1 cellular context compared by ENCODE assay signal in the genomic region with DNA sequence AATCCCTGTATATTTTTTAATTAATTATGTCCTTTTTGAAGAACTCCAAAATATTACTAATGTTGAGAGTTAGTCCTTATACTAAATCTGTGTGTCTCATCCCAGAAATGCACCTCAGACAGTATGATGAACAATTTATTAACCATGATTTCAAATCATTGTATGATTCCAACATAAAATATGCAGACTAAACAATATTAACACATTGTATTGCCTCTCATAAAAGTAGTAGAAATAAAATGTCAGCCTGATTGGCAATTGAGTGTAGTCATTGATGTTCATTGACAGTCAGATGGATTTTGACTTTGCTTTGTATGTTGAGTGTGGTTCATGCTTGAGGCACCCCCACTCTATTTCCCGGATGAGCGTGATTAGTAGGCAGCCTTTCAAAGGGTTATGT.
TF ChIP-seq lines count a peak whose summit lies in the region.

No MANE protein-coding gene starts in this region.

TF ChIP-seq in GM23338, 12 proteins besides CTCF, POLR2A, EP300 and RAD21 (continued from another document):
- TF ChIP-seq, protein P1, sequence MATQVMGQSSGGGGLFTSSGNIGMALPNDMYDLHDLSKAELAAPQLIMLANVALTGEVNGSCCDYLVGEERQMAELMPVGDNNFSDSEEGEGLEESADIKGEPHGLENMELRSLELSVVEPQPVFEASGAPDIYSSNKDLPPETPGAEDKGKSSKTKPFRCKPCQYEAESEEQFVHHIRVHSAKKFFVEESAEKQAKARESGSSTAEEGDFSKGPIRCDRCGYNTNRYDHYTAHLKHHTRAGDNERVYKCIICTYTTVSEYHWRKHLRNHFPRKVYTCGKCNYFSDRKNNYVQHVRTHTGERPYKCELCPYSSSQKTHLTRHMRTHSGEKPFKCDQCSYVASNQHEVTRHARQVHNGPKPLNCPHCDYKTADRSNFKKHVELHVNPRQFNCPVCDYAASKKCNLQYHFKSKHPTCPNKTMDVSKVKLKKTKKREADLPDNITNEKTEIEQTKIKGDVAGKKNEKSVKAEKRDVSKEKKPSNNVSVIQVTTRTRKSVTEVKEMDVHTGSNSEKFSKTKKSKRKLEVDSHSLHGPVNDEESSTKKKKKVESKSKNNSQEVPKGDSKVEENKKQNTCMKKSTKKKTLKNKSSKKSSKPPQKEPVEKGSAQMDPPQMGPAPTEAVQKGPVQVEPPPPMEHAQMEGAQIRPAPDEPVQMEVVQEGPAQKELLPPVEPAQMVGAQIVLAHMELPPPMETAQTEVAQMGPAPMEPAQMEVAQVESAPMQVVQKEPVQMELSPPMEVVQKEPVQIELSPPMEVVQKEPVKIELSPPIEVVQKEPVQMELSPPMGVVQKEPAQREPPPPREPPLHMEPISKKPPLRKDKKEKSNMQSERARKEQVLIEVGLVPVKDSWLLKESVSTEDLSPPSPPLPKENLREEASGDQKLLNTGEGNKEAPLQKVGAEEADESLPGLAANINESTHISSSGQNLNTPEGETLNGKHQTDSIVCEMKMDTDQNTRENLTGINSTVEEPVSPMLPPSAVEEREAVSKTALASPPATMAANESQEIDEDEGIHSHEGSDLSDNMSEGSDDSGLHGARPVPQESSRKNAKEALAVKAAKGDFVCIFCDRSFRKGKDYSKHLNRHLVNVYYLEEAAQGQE (IDR thresholded peaks at IDR 0.05; ENCODE audit: unreplicated experiment), result no peak
- TF ChIP-seq, protein P2, sequence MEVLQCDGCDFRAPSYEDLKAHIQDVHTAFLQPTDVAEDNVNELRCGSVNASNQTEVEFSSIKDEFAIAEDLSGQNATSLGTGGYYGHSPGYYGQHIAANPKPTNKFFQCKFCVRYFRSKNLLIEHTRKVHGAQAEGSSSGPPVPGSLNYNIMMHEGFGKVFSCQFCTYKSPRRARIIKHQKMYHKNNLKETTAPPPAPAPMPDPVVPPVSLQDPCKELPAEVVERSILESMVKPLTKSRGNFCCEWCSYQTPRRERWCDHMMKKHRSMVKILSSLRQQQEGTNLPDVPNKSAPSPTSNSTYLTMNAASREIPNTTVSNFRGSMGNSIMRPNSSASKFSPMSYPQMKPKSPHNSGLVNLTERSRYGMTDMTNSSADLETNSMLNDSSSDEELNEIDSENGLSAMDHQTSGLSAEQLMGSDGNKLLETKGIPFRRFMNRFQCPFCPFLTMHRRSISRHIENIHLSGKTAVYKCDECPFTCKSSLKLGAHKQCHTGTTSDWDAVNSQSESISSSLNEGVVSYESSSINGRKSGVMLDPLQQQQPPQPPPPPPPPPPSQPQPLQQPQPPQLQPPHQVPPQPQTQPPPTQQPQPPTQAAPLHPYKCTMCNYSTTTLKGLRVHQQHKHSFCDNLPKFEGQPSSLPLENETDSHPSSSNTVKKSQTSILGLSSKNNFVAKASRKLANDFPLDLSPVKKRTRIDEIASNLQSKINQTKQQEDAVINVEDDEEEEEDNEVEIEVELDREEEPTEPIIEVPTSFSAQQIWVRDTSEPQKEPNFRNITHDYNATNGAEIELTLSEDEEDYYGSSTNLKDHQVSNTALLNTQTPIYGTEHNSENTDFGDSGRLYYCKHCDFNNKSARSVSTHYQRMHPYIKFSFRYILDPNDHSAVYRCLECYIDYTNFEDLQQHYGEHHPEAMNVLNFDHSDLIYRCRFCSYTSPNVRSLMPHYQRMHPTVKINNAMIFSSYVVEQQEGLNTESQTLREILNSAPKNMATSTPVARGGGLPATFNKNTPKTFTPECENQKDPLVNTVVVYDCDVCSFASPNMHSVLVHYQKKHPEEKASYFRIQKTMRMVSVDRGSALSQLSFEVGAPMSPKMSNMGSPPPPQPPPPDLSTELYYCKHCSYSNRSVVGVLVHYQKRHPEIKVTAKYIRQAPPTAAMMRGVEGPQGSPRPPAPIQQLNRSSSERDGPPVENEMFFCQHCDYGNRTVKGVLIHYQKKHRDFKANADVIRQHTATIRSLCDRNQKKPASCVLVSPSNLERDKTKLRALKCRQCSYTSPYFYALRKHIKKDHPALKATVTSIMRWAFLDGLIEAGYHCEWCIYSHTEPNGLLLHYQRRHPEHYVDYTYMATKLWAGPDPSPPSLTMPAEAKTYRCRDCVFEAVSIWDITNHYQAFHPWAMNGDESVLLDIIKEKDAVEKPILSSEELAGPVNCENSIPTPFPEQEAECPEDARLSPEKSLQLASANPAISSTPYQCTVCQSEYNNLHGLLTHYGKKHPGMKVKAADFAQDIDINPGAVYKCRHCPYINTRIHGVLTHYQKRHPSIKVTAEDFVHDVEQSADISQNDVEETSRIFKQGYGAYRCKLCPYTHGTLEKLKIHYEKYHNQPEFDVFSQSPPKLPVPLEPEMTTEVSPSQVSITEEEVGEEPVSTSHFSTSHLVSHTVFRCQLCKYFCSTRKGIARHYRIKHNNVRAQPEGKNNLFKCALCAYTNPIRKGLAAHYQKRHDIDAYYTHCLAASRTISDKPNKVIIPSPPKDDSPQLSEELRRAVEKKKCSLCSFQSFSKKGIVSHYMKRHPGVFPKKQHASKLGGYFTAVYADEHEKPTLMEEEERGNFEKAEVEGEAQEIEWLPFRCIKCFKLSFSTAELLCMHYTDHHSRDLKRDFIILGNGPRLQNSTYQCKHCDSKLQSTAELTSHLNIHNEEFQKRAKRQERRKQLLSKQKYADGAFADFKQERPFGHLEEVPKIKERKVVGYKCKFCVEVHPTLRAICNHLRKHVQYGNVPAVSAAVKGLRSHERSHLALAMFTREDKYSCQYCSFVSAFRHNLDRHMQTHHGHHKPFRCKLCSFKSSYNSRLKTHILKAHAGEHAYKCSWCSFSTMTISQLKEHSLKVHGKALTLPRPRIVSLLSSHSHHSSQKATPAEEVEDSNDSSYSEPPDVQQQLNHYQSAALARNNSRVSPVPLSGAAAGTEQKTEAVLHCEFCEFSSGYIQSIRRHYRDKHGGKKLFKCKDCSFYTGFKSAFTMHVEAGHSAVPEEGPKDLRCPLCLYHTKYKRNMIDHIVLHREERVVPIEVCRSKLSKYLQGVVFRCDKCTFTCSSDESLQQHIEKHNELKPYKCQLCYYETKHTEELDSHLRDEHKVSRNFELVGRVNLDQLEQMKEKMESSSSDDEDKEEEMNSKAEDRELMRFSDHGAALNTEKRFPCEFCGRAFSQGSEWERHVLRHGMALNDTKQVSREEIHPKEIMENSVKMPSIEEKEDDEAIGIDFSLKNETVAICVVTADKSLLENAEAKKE (CRISPR knock-in tag; IDR thresholded peaks at IDR 0.05), result no peak
- TF ChIP-seq POLR2AphosphoS5 (IDR thresholded peaks at IDR 0.05; ENCODE audit: low read depth), result no peak
- no peak for TF ChIP-seq JUNB (IDR thresholded peaks at IDR 0.05; ENCODE audit: unreplicated experiment)
- no peak for TF ChIP-seq NANOG (IDR thresholded peaks at IDR 0.05; ENCODE audit: borderline replicate concordance)
- TF ChIP-seq ZNF331 (CRISPR knock-in tag; IDR thresholded peaks at IDR 0.05; ENCODE audit: low read depth), result no peak
- TF ChIP-seq, protein P3, sequence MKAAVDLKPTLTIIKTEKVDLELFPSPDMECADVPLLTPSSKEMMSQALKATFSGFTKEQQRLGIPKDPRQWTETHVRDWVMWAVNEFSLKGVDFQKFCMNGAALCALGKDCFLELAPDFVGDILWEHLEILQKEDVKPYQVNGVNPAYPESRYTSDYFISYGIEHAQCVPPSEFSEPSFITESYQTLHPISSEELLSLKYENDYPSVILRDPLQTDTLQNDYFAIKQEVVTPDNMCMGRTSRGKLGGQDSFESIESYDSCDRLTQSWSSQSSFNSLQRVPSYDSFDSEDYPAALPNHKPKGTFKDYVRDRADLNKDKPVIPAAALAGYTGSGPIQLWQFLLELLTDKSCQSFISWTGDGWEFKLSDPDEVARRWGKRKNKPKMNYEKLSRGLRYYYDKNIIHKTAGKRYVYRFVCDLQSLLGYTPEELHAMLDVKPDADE (IDR thresholded peaks at IDR 0.05), result no peak
- TF ChIP-seq EZH2 (IDR thresholded peaks at IDR 0.05; ENCODE audit: low read depth, unreplicated experiment), result no peak
- TF ChIP-seq STAT1 (IDR thresholded peaks at IDR 0.05; ENCODE audit: unreplicated experiment), result no peak
- no peak for TF ChIP-seq CREB1 (CRISPR knock-in tag; IDR thresholded peaks at IDR 0.05; ENCODE audit: low read depth)
- no peak for TF ChIP-seq ZNF114 (CRISPR knock-in tag; IDR thresholded peaks at IDR 0.05)
